26 cellular contexts compared by ENCODE assay signal in genomic region chr11:19579957-19580356, GRCh38.
"Had no signal": no experiment of that assay in that cellular context is flagged by ENCODE, and none has a peak within 500 bp of the region (broad histone marks: within the 10 kb centered on the region; RNA-seq: fewer than 3 reads in every experiment).

No MANE protein-coding gene starts in this region.

- H3K36me3 ChIP-seq: colonic mucosa, ovary, suprapubic skin, WERI-Rb-1 had no signal

- DNase-seq: activated CD4-positive, alpha-beta memory T cell treated with anti-CD3 and anti-CD28 coated beads, Interleukin-2, amount 10 ng/mL, durations not matched to agents 7 days and 5 days; activated CD4-positive, alpha-beta T cell treated with anti-CD3 and anti-CD28 coated beads, Interleukin-2, amount 10 ng/mL, durations not matched to agents 24 days and 14 days; activated CD4-positive, CD25-positive, alpha-beta regulatory T cell treated with anti-CD3 and anti-CD28 coated beads, Interleukin-2, amount 50 U/mL, for 72 hours; activated naive CD8-positive, alpha-beta T cell treated with anti-CD3 and anti-CD28 coated beads, Interleukin-2, amount 50 U/mL, for 24 hours; activated T-cell treated with anti-CD3 and anti-CD28 coated beads, Interleukin-2, amount 50 U/mL, for 4 hours; amygdala; colonic mucosa; effector memory CD8-positive, alpha-beta T cell; head of caudate nucleus; kidney glomerular epithelial cell; mammary epithelial cell; naive B cell; nephron progenitor cell; ovary; retina; stimulated activated CD4-positive, alpha-beta T cell treated with anti-CD3 and anti-CD28 coated beads, Interleukin-1b, Interleukin-23, amount 100 ng/mL, for 48 hours; stimulated activated CD4-positive, alpha-beta T cell treated with anti-CD3 and anti-CD28 coated beads, Interleukin-4, amount 100 ng/mL, for 4 hours; stimulated activated CD8-positive, alpha-beta memory T cell treated with anti-CD3 and anti-CD28 coated beads, Interleukin-4, amount 100 ng/mL, for 48 hours; stimulated activated naive CD8-positive, alpha-beta T cell treated with anti-CD3 and anti-CD28 coated beads, Interleukin-15, amount 100 ng/mL, for 72 hours; T-helper 17 cell; T1000; WERI-Rb-1 had no signal

- H3K27me3 ChIP-seq: colonic mucosa, ovary, suprapubic skin had no signal

- H3K4me3 ChIP-seq: colonic mucosa, ovary, smooth muscle cell, suprapubic skin had no signal

- ATAC-seq: activated naive CD8-positive, alpha-beta T cell treated with anti-CD3 and anti-CD28 coated beads, Interleukin-2, amount 50 U/mL, for 24 hours; activated T-cell treated with anti-CD3 and anti-CD28 coated beads, Interleukin-2, amount 50 U/mL, for 4 hours; effector memory CD8-positive, alpha-beta T cell; SK-N-SH treated with all-trans-retinoic acid at 6 μM for 48 hours; stimulated activated memory B cell treated with anti-CD40 and anti-IgM and Interleukin-4, amounts not matched to agents 10 μg/mL and 1 μg/mL and 100 μg/mL, for 72 hours; stimulated activated naive CD8-positive, alpha-beta T cell treated with anti-CD3 and anti-CD28 coated beads, Interleukin-15, amount 100 ng/mL, for 72 hours; T-helper 17 cell had no signal

- H3K27ac ChIP-seq: colonic mucosa, ovary, suprapubic skin, WERI-Rb-1 had no signal

- H3K4me1 ChIP-seq: colonic mucosa had no signal

- H3K9me3 ChIP-seq: colonic mucosa, ovary, suprapubic skin had no signal
